8 cellular contexts compared by ENCODE assay signal in the genomic region with DNA sequence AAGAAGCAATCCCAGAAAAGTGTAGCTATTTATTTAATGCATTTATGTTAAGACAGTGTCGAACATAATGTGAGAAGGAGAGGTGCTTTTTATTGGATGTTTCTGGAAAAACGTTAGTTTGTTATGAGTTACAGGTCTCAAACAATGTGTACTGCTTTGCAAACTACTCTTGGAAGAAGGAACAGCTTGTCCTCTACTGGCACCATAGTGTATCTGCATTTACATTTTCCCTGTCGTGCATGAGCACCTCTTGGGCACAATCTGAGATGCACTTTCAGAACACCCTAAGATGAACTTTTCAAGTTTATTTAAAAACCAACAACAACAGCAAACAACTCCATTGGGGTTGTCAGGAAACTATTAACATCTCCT. TPM values are rescaled to one million over a fixed set of nuclear protein-coding genes. Genes with fewer than 3 reads are reported as not detected.
A peak's percentile ranks its signal among the peaks of the same experiment; 100 is the strongest.
DNase-seq lines count a peak whose midpoint lies in the region; ATAC-seq and TF ChIP-seq lines count a peak whose summit lies in the region.

No MANE protein-coding gene starts in this region.

- H3K4me1 ChIP-seq in PC-9 (replicated peaks; ENCODE audit: insufficient read depth) = no peaks in the 10 kb centered on the region

- 0 out of 2 replicates have a peak, but pooled peaks cover 3% of the 10 kb centered on the region for H3K79me2 ChIP-seq in PC-9 (ENCODE audit: low read depth)

- H3K27me3 ChIP-seq in PC-9 (ENCODE audit: insufficient read depth, low read depth) = no peaks in the 10 kb centered on the region

- CTCF ChIA-PET in PC-9 (lab: Charles Lee) = interaction anchor here (1.4 kb wide), 1 partner anchor 109 kb away, joined by 4 read pairs; a partner anchor contains a TSS

- ATAC-seq in GM19467 (IDR thresholded peaks at IDR 0.05; ENCODE audit: unreplicated experiment) = no peak

- POLR2A ChIA-PET in PC-9 (lab: Charles Lee; ENCODE audit: unreplicated experiment) = interaction anchor here (0.6 kb wide), 1 partner anchor 254 kb away, joined by 3 read pairs; no protein-coding TSS in a partner anchor

- H3K4me3 ChIP-seq in PC-9 = no peak overlapping the region
- no peak overlapping the region for H3K4me3 ChIP-seq in fibroblast of the aortic adventitia (ENCODE audit: low read depth, low read length)

- TF ChIP-seq CTCF in PC-9 (conservative IDR thresholded peaks at IDR 0.05) (peak; percentile 63), fibroblast of the aortic adventitia (IDR thresholded peaks at IDR 0.05; ENCODE audit: insufficient read depth, low read length) (peak; percentile 69)

- H2AFZ ChIP-seq in PC-9 = no peak overlapping the region

- H3K27ac ChIP-seq in PC-9 = no peak overlapping the region

- peaks cover 7% of the 10 kb centered on the region; the same call in 1 of the 2 replicates for H3F3A ChIP-seq in PC-9 (ENCODE audit: insufficient read depth, low read depth)

- no peaks in the 10 kb centered on the region for H3K9me3 ChIP-seq in PC-9 (ENCODE audit: insufficient read depth, low read depth)

- no peaks in the 10 kb centered on the region for H3K9me2 ChIP-seq in PC-9 (ENCODE audit: insufficient read depth)

- DNase-seq in NCI-H2227 (lab: John Stamatoyannopoulos, UW; ENCODE audit: unreplicated experiment) (peak; percentile 23), NCI-H2227 treated with DMSO at 0.1 percent for 48 hours (lab: John Stamatoyannopoulos, UW) (no peak), PC-9 (peak in 1 of 2 experiments; percentile 38), fibroblast of the aortic adventitia (ENCODE audit: low read depth) (peak; percentile 64), superior temporal gyrus (ENCODE audit: extremely low spot score) (peak; percentile 73), NCI-H1930 (lab: John Stamatoyannopoulos, UW) (no peak)
- DNase-seq in activated CD4-positive, alpha-beta T cell treated with anti-CD3 and anti-CD28 coated beads, Interleukin-2, amount 50 U/mL, for 1 hour = no peak

- no peaks in the 10 kb centered on the region; the same call in 1 of the 2 replicates for H3K36me3 ChIP-seq in PC-9 (ENCODE audit: low read depth)

- H3K4me2 ChIP-seq in PC-9 = no peak overlapping the region

- intact Hi-C loops in PC-9 (cut with micrococcal nuclease; ENCODE audit: unreplicated experiment) = loop anchor here (2.0 kb wide), 1 partner anchor 109 kb away; a partner anchor contains a TSS

- no peaks in the 10 kb centered on the region for H4K20me1 ChIP-seq in PC-9 (ENCODE audit: insufficient read depth)

- no TSS peak for BruUV-seq in PC-9 (replicated peaks; lab: Mats Ljungman, UMichigan)

RNA-seq across cellular contexts. Expression of a gene that starts 22.8 kb away (rescaled TPM):
- 21.8 and 24.8 TPM in 2 replicates for total RNA-seq in PC-9 (2021)
- total RNA-seq in fibroblast of the aortic adventitia (ENCODE audit: low replicate concordance) = 24.6 and 59.5 TPM in 2 replicates

RNA-seq across cellular contexts. Expression of a gene that starts 35.5 kb away (rescaled TPM):
- total RNA-seq in PC-9 (2021) = 5.6 and 6.8 TPM in 2 replicates
- 1.4 and 2.4 TPM in 2 replicates for total RNA-seq in fibroblast of the aortic adventitia (ENCODE audit: low replicate concordance)

Comparison
In these comparisons a context has a peak if more than half of its experiments do, and no peak if none do; other contexts are left out.
1. DNase-seq: peak in NCI-H2227 (single experiment), fibroblast of the aortic adventitia (single experiment) and superior temporal gyrus (single experiment); none in NCI-H2227 treated with DMSO at 0.1 percent for 48 hours (single experiment), NCI-H1930 (0 of 2) and activated CD4-positive, alpha-beta T cell treated with anti-CD3 and anti-CD28 coated beads, Interleukin-2, amount 50 U/mL, for 1 hour (single experiment).